ENCODE assay signal across 12 cellular contexts in the genomic region with DNA sequence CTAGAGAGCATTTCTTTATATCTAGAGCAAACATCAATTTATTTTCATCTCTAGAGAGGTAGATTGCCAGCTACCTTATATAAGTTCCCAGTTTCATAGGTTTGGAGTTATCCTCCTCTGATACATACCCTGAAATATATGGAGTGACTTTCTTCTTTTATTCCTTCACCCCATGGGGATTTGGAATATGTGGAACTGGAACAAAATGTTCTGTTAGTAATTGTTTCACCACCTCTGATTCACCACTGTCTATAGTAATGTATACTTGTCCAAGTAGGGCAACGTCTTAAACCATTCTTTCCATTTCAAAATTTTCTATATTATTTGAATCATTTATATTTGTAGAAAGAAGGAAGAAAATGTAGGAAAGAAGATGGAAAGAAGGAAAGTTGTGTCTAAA.
A peak's percentile ranks its signal among the peaks of the same experiment; 100 is the strongest.
DNase-seq lines count a peak whose midpoint lies in the region; ATAC-seq and TF ChIP-seq lines count a peak whose summit lies in the region.
"Had no signal": no experiment of that assay in that cellular context is flagged by ENCODE, and none has a peak within 500 bp of the region (broad histone marks: within the 10 kb centered on the region; RNA-seq: fewer than 3 reads in every experiment).

No MANE protein-coding gene starts in this region.

- H3K4me3 ChIP-seq in osteoblast (ENCODE audit: insufficient read depth, low read length) = no peak overlapping the region

- no peaks in the 10 kb centered on the region for H4K20me1 ChIP-seq in osteoblast (ENCODE audit: insufficient read depth, low read length)

- ATAC-seq in GM18868 (IDR thresholded peaks at IDR 0.05; ENCODE audit: unreplicated experiment) = no peak

- no peaks in the 10 kb centered on the region for H3K27me3 ChIP-seq in osteoblast (ENCODE audit: insufficient read depth, low read length)

- H3K79me2 ChIP-seq in osteoblast (ENCODE audit: insufficient read depth, low read length) = no peaks in the 10 kb centered on the region

- no peak overlapping the region for H3K4me2 ChIP-seq in osteoblast (ENCODE audit: insufficient read depth, low read length)

- no peaks in the 10 kb centered on the region for H3K36me3 ChIP-seq in osteoblast (ENCODE audit: insufficient read depth, low read length)

- DNase-seq in NCI-H69 (lab: John Stamatoyannopoulos, UW) = peak; percentile 22
- DNase-seq in fibroblast of gingiva (ENCODE audit: low read depth) = peak; percentile 21
- peak; percentile 68 for DNase-seq in osteoblast (ENCODE audit: insufficient read length, low spot score, missing footprints)
- no peak for DNase-seq in A172 (ENCODE audit: low spot score)
- DNase-seq in middle frontal gyrus (ENCODE audit: extremely low spot score, low spot score) = no peak
- DNase-seq: AML-193; Caco-2; CD4-positive, alpha-beta T cell; H9; IMR-90 had no signal

- no peaks in the 10 kb centered on the region for H3K4me1 ChIP-seq in osteoblast (ENCODE audit: insufficient read depth, low read length)
- H3K4me1 ChIP-seq: Caco-2 had no signal

- TF ChIP-seq CTCF in osteoblast (IDR thresholded peaks at IDR 0.05; ENCODE audit: extremely low read depth, low read depth, low read length) = no peak

- H3K9me3 ChIP-seq in osteoblast (ENCODE audit: low read depth, low read length) = no peaks in the 10 kb centered on the region
- H3K9me3 ChIP-seq: Caco-2 had no signal

- no peak overlapping the region for H3K27ac ChIP-seq in osteoblast (ENCODE audit: low read depth, low read length)
- H3K27ac ChIP-seq: C4-2B had no signal

- no peak overlapping the region for H2AFZ ChIP-seq in osteoblast (ENCODE audit: low read length)

Comparison
In these comparisons a context has a peak if more than half of its experiments do, and no peak if none do; other contexts are left out.
1. DNase-seq: peak in NCI-H69 (single experiment), fibroblast of gingiva (single experiment) and osteoblast (single experiment); none in A172 (single experiment) and middle frontal gyrus (single experiment).